8 cellular contexts compared by ENCODE assay signal in genomic region chr7:128387663-128388485, GRCh38. TPM values are rescaled to one million over a fixed set of nuclear protein-coding genes. Genes with fewer than 3 reads are reported as not detected.
A peak's percentile ranks its signal among the peaks of the same experiment; 100 is the strongest.
DNase-seq lines count a peak whose midpoint lies in the region; ATAC-seq and FAIRE-seq lines count a peak whose summit lies in the region.

No MANE protein-coding gene starts in this region.

- H4K12ac ChIP-seq in trophoblast cell (ENCODE audit: low read depth, low read length) = no peak overlapping the region

- H3K79me2 ChIP-seq in Karpas-422 (ENCODE audit: low read length) = no peaks in the 10 kb centered on the region
- peaks cover 2% of the 10 kb centered on the region for H3K79me2 ChIP-seq in trophoblast cell (ENCODE audit: control insufficient read depth, insufficient read depth, low read length, poor library complexity)

- H3K27me3 ChIP-seq in CD4-positive, alpha-beta memory T cell (ENCODE audit: insufficient read depth, low read length) = no peaks in the 10 kb centered on the region
- H3K27me3 ChIP-seq in Karpas-422 (ENCODE audit: low read length) (no peaks in the 10 kb centered on the region), SJCRH30 (no peaks in the 10 kb centered on the region), trophoblast cell (ENCODE audit: insufficient read depth, low read length) (no peaks in the 10 kb centered on the region)

- WGBS in trophoblast cell (ENCODE audit: extremely low coverage, insufficient coverage, insufficient read length) = no CpG with 5 or more reads among the region's 17 CpGs

- no peak for FAIRE-seq in urothelium cell line (lab: Jason Lieb, UNC)

- peaks cover 0 to 6% of the 10 kb centered on the region in 2 donors for H3K36me3 Mint-ChIP-seq in CD4-positive, alpha-beta memory T cell

- H3K27ac Mint-ChIP-seq in CD4-positive, alpha-beta memory T cell = no peak overlapping the region

- CTCF ChIA-PET in CD4-positive, alpha-beta memory T cell (lab: Charles Lee; ENCODE audit: partially characterized antibody) = interaction anchor here (0.5 to 10.6 kb wide), 27 partner anchors 8 to 681 kb away, joined by 3 to 186 read pairs (median 4); partner anchors contain the start of genes IMPDH1 and RBM28

- DNase-seq in CD4-positive, alpha-beta memory T cell = peak in 4 of 5 donors; percentile 48 to 56 (median 51)
- DNase-seq in Karpas-422 (peak; percentile 92), SJCRH30 (peak; percentile 88 to 95), globus pallidus (ENCODE audit: low spot score) (peak; percentile 70), trophoblast cell (peak; percentile 39 to 78), urothelium cell line (ENCODE audit: low spot score) (peak; percentile 77)
- peak; percentile 26 to 59 (median 46) for DNase-seq in activated naive CD4-positive, alpha-beta T cell (lab: John Stamatoyannopoulos, UW)

- 0 out of 2 replicates have a peak, but pooled peaks cover 2% of the 10 kb centered on the region for H4K20me1 ChIP-seq in Karpas-422 (ENCODE audit: insufficient read depth, low read depth, low read length)

- peak overlapping the region; percentile 55 for H2BK12ac ChIP-seq in trophoblast cell (ENCODE audit: low read length)

- no peak overlapping the region for H3K4me3 Mint-ChIP-seq in CD4-positive, alpha-beta memory T cell

- intact Hi-C loops in CD4-positive, alpha-beta memory T cell (cut with micrococcal nuclease) = loop anchor here (1.0 to 5.0 kb wide), 2 partner anchors 39 to 41 kb away; no protein-coding TSS in a partner anchor

- no peak overlapping the region for H4K8ac ChIP-seq in trophoblast cell (ENCODE audit: low read depth, low read length)

- H3K27ac ChIP-seq in CD4-positive, alpha-beta memory T cell (ENCODE audit: low read depth, low read length) = no peak overlapping the region
- H3K27ac ChIP-seq in Karpas-422 (ENCODE audit: low read length) (no peak overlapping the region; the same call in 1 of the 2 replicates), SJCRH30 (no peak overlapping the region), trophoblast cell (ENCODE audit: low read depth, low read length) (no peak overlapping the region)

- no peaks in the 10 kb centered on the region for H3K27me3 Mint-ChIP-seq in CD4-positive, alpha-beta memory T cell

- H3K4me2 ChIP-seq in Karpas-422 (ENCODE audit: low read depth, low read length, poor library complexity, severe bottlenecking) (peak overlapping the region; percentile 67), trophoblast cell (ENCODE audit: low read length) (no peak overlapping the region)

- H2AFZ ChIP-seq in Karpas-422 (ENCODE audit: low read length) = no peak overlapping the region
- no peak overlapping the region for H2AFZ ChIP-seq in trophoblast cell (ENCODE audit: insufficient read depth, low read length, poor library complexity)

- POLR2A ChIA-PET in CD4-positive, alpha-beta memory T cell (lab: Charles Lee; ENCODE audit: partially characterized antibody) = interaction anchor here (1.9 to 3.4 kb wide), 2 partner anchors 40 to 44 kb away, joined by 5 to 16 read pairs; partner anchors contain the start of gene RBM28

- no peak overlapping the region for H3K23ac ChIP-seq in trophoblast cell (ENCODE audit: low read length)

- peaks cover 7% of the 10 kb centered on the region for H3K79me1 ChIP-seq in trophoblast cell (ENCODE audit: low read length)

- H3K4me3 ChIP-seq in CD4-positive, alpha-beta memory T cell (ENCODE audit: low read length in 2 of 2) = no peak overlapping the region
- H3K4me3 ChIP-seq in Karpas-422 (ENCODE audit: low read length) (no peak overlapping the region), SJCRH30 (no peak overlapping the region), trophoblast cell (ENCODE audit: low read depth, low read length) (no peak overlapping the region)

- no peaks in the 10 kb centered on the region for H3K9me3 ChIP-seq in CD4-positive, alpha-beta memory T cell (ENCODE audit: control insufficient read depth in 1 of 2, low read length in 2 of 2)
- H3K9me3 ChIP-seq in Karpas-422 (ENCODE audit: low read length) (no peaks in the 10 kb centered on the region), SJCRH30 (replicated peaks) (no peaks in the 10 kb centered on the region), trophoblast cell (ENCODE audit: insufficient read depth, low read depth, low read length) (peaks cover 3% of the 10 kb centered on the region)

- no peak overlapping the region for H2BK5ac ChIP-seq in trophoblast cell (ENCODE audit: low read depth, low read length, poor library complexity)

- no peaks in the 10 kb centered on the region for H3K9me2 ChIP-seq in Karpas-422 (replicated peaks; ENCODE audit: insufficient read depth, low read length)

- peak overlapping the region; percentile 56 for H2BK120ac ChIP-seq in trophoblast cell (ENCODE audit: insufficient read depth, low read length, poor library complexity)

- ATAC-seq in GM19455 (IDR thresholded peaks at IDR 0.05; ENCODE audit: unreplicated experiment) = peak; percentile 62

- peak overlapping the region; percentile 11 for H4K91ac ChIP-seq in trophoblast cell (ENCODE audit: low read depth, low read length)

- H3K4me1 ChIP-seq in CD4-positive, alpha-beta memory T cell (ENCODE audit: insufficient read depth, low read length) = no peaks in the 10 kb centered on the region
- H3K4me1 ChIP-seq in Karpas-422 (ENCODE audit: low read length) (peaks cover 52% of the 10 kb centered on the region), SJCRH30 (peaks cover 8% of the 10 kb centered on the region), trophoblast cell (ENCODE audit: control insufficient read depth in 1 of 2, insufficient read depth in 2 of 2, low read length in 2 of 2) (peaks cover 21 to 22% of the 10 kb centered on the region in 2 experiments)

- H3K9ac ChIP-seq in Karpas-422 (ENCODE audit: low read length) = peak overlapping the region; percentile 21; the same call in 1 of the 2 replicates
- no peak overlapping the region for H3K9ac ChIP-seq in trophoblast cell (ENCODE audit: low read length)

- peak overlapping the region; percentile 42 for H2AK5ac ChIP-seq in trophoblast cell (ENCODE audit: low read length)

- H3K9me3 Mint-ChIP-seq in CD4-positive, alpha-beta memory T cell = no peaks in the 10 kb centered on the region

- peaks cover 2% of the 10 kb centered on the region for H3K36me3 ChIP-seq in CD4-positive, alpha-beta memory T cell (ENCODE audit: insufficient read depth, low read length)
- no peaks in the 10 kb centered on the region; the same call in 1 of the 2 replicates for H3K36me3 ChIP-seq in Karpas-422 (ENCODE audit: insufficient read depth, low read length)
- H3K36me3 ChIP-seq in SJCRH30 = 0 out of 2 replicates have a peak, but pooled peaks cover 2% of the 10 kb centered on the region
- H3K36me3 ChIP-seq in trophoblast cell (ENCODE audit: control insufficient read depth in 1 of 2, insufficient read depth in 2 of 2, low read length in 2 of 2) = no peaks in the 10 kb centered on the region

- no peak overlapping the region for H3K14ac ChIP-seq in trophoblast cell (ENCODE audit: low read length)

- H3K4me1 Mint-ChIP-seq in CD4-positive, alpha-beta memory T cell = peaks cover 0 to 4% (median under 1%) of the 10 kb centered on the region in 4 donors

- H3K4ac ChIP-seq in trophoblast cell (ENCODE audit: low read depth, low read length) = no peak overlapping the region

- no peak overlapping the region for H3K18ac ChIP-seq in trophoblast cell (ENCODE audit: low read length)

RNA-seq across cellular contexts. Expression of gene IMPDH1, which starts 21.9 kb away (rescaled TPM):
- total RNA-seq in CD4-positive, alpha-beta memory T cell = 10 to 100 TPM; 48.0 to 49.4 TPM
- polyA plus RNA-seq in CD4-positive, alpha-beta memory T cell = 10 to 100 TPM; 43.0 to 55.9 TPM
- total RNA-seq in Karpas-422 (2014; rRNA removed; shearing (Covaris generic); ENCODE audit: low replicate concordance) = 30.5 and 50.1 TPM in 2 replicates
- total RNA-seq in SJCRH30 (2014; rRNA removed; shearing (Covaris generic)) = 43.2 and 47.9 TPM in 2 replicates
- 11.8 and 12.6 TPM in 2 replicates for polyA plus RNA-seq in trophoblast cell (2013)

RNA-seq across cellular contexts. Expression of gene PRRT4, which starts 26.4 kb away (rescaled TPM):
- under 1 TPM; 0.52 to 0.58 TPM for total RNA-seq in CD4-positive, alpha-beta memory T cell
- under 1 TPM; 0.11 to 0.16 TPM for polyA plus RNA-seq in CD4-positive, alpha-beta memory T cell
- total RNA-seq in Karpas-422 (2014; rRNA removed; shearing (Covaris generic); ENCODE audit: low replicate concordance) = not detected in 2 replicates
- 3.2 and 5.1 TPM in 2 replicates for total RNA-seq in SJCRH30 (2014; rRNA removed; shearing (Covaris generic))
- 34.4 and 34.6 TPM in 2 replicates for polyA plus RNA-seq in trophoblast cell (2013)

RNA-seq across cellular contexts. Expression of gene RBM28, which starts 44.2 kb away (rescaled TPM):
- 10 to 100 TPM; 43.4 to 48.3 TPM for total RNA-seq in CD4-positive, alpha-beta memory T cell
- polyA plus RNA-seq in CD4-positive, alpha-beta memory T cell = 1 to 10 TPM; 2.4 to 9.9 TPM
- total RNA-seq in Karpas-422 (2014; rRNA removed; shearing (Covaris generic); ENCODE audit: low replicate concordance) = 28.8 and 37.2 TPM in 2 replicates
- total RNA-seq in SJCRH30 (2014; rRNA removed; shearing (Covaris generic)) = 37.0 and 49.7 TPM in 2 replicates
- polyA plus RNA-seq in trophoblast cell (2013) = 35.4 and 35.8 TPM in 2 replicates
